Comparison of ENCODE assay signal across 17 cellular contexts in the genomic region with DNA sequence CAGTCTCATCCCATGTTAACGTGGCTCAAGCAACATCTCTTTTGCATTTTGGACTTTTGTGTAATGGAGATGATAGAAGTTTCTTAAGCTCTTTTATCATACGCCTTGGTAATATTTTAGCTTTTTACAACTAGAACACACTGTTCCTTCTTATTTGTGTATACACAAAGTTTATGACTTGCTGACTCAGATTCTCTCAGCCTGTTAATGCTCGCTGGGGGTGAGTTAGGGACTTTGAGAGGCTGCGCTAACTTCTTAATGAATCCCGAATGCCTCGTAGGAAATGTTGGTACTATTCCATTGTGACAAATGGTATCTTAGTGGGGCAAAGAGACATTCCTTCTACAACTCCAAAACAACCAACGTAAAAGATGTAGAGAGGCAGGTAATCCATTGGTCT.
DNase-seq lines count a peak whose midpoint lies in the region; ATAC-seq and TF ChIP-seq lines count a peak whose summit lies in the region.
"Had no signal": no experiment of that assay in that cellular context is flagged by ENCODE, and none has a peak within 500 bp of the region (broad histone marks: within the 10 kb centered on the region; RNA-seq: fewer than 3 reads in every experiment).

No MANE protein-coding gene starts in this region.

- no peaks in the 10 kb centered on the region for H3K27me3 Mint-ChIP-seq in T-helper 2 cell treated with Interferon-gamma antibody and Interleukin-4, amounts not matched to agents 5 μg/mL and 100 μg/mL, for 36 hours (ENCODE audit: low read depth)
- H3K27me3 Mint-ChIP-seq: B cell; CD8-positive, alpha-beta memory T cell had no signal

- no peaks in the 10 kb centered on the region for H3K79me1 ChIP-seq in mesenchymal stem cell (replicated peaks; ENCODE audit: low read length, poor library complexity, severe bottlenecking)

- ATAC-seq in lower lobe of right lung = no peak
- ATAC-seq: GM23338 had no signal

- no peak overlapping the region for H3K27ac Mint-ChIP-seq in T-helper 2 cell treated with Interferon-gamma antibody and Interleukin-4, amounts not matched to agents 5 μg/mL and 100 μg/mL, for 36 hours
- H3K27ac Mint-ChIP-seq: B cell; CD4-positive, CD25-positive, alpha-beta regulatory T cell; CD8-positive, alpha-beta memory T cell; GM23338; HFFc6 had no signal

- H2AK5ac ChIP-seq in mesenchymal stem cell (ENCODE audit: low read length, severe bottlenecking) = no peak overlapping the region

- no peak overlapping the region for H2BK15ac ChIP-seq in mesenchymal stem cell (ENCODE audit: low read depth, poor library complexity, severe bottlenecking)

- H3K4me3 Mint-ChIP-seq in T-helper 2 cell treated with Interferon-gamma antibody and Interleukin-4, amounts not matched to agents 5 μg/mL and 100 μg/mL, for 36 hours = no peak overlapping the region
- H3K4me3 Mint-ChIP-seq: B cell; CD4-positive, CD25-positive, alpha-beta regulatory T cell; CD8-positive, alpha-beta memory T cell; GM23338; HFFc6 had no signal

- H3K4me1 ChIP-seq in mesenchymal stem cell (ENCODE audit: control insufficient read depth, insufficient read depth, low read depth, low read length) (peaks cover 6% of the 10 kb centered on the region), urinary bladder (ENCODE audit: insufficient read depth) (no peaks in the 10 kb centered on the region), lower lobe of right lung (no peaks in the 10 kb centered on the region)
- H3K4me1 ChIP-seq: BLaER1 treated with 17β-estradiol and CSF1 and Interleukin-3, amounts not matched to agents 10 nM and 100 nM had no signal

- no peak overlapping the region for H2BK120ac ChIP-seq in mesenchymal stem cell (ENCODE audit: low read depth, low read length)

- H2BK5ac ChIP-seq in mesenchymal stem cell (ENCODE audit: low read depth, low read length, poor library complexity, severe bottlenecking) = no peak overlapping the region

- H3K36me3 ChIP-seq in mesenchymal stem cell (ENCODE audit: control insufficient read depth in 1 of 2, insufficient read depth in 2 of 2, low read depth in 1 of 2, low read length in 2 of 2) = no peaks in the 10 kb centered on the region
- no peaks in the 10 kb centered on the region for H3K36me3 ChIP-seq in urinary bladder (ENCODE audit: insufficient read depth)
- H3K36me3 ChIP-seq in lower lobe of right lung = no peaks in the 10 kb centered on the region
- H3K36me3 ChIP-seq: BLaER1 treated with 17β-estradiol and CSF1 and Interleukin-3, amounts not matched to agents 10 nM and 100 nM had no signal

- H3K4me1 Mint-ChIP-seq in T-helper 2 cell treated with Interferon-gamma antibody and Interleukin-4, amounts not matched to agents 5 μg/mL and 100 μg/mL, for 36 hours (ENCODE audit: low read depth) = no peaks in the 10 kb centered on the region
- H3K4me1 Mint-ChIP-seq: B cell; CD4-positive, CD25-positive, alpha-beta regulatory T cell; CD8-positive, alpha-beta memory T cell; GM23338 had no signal

- no peak overlapping the region for H4K8ac ChIP-seq in mesenchymal stem cell (ENCODE audit: low read length)

- no peak overlapping the region for H3K4me2 ChIP-seq in mesenchymal stem cell (ENCODE audit: low read length, poor library complexity, severe bottlenecking)
- H3K4me2 ChIP-seq: BLaER1 treated with 17β-estradiol and CSF1 and Interleukin-3, amounts not matched to agents 10 nM and 100 nM; GM23338 had no signal

- 66% methylated on average over 2 of the region's 7 CpGs for WGBS in mesenchymal stem cell
- WGBS in urinary bladder = 59% methylated on average over 7 of the region's 7 CpGs

- H3K18ac ChIP-seq in mesenchymal stem cell (ENCODE audit: low read depth in 1 of 2, low read length in 2 of 2) = no peak overlapping the region

- H3K27me3 ChIP-seq in mesenchymal stem cell (ENCODE audit: control insufficient read depth in 1 of 2, insufficient read depth in 1 of 2, low read length in 2 of 2) (no peaks in the 10 kb centered on the region), lower lobe of right lung (ENCODE audit: low read depth) (no peaks in the 10 kb centered on the region)
- H3K27me3 ChIP-seq: BLaER1 treated with 17β-estradiol and CSF1 and Interleukin-3, amounts not matched to agents 10 nM and 100 nM had no signal

- no peak overlapping the region for H3K23ac ChIP-seq in mesenchymal stem cell (ENCODE audit: low read length in 2 of 2)

- no peaks in the 10 kb centered on the region for H3K36me3 Mint-ChIP-seq in T-helper 2 cell treated with Interferon-gamma antibody and Interleukin-4, amounts not matched to agents 5 μg/mL and 100 μg/mL, for 36 hours (ENCODE audit: low read depth)
- H3K36me3 Mint-ChIP-seq: CD4-positive, CD25-positive, alpha-beta regulatory T cell; CD8-positive, alpha-beta memory T cell had no signal

- H3K9me3 Mint-ChIP-seq in T-helper 2 cell treated with Interferon-gamma antibody and Interleukin-4, amounts not matched to agents 5 μg/mL and 100 μg/mL, for 36 hours = peaks cover 3% of the 10 kb centered on the region

- H4K91ac ChIP-seq in mesenchymal stem cell (ENCODE audit: low read length) = no peak overlapping the region

- no peak overlapping the region for H3K9ac ChIP-seq in mesenchymal stem cell (ENCODE audit: low read length)
- H3K9ac ChIP-seq: BLaER1 treated with 17β-estradiol and CSF1 and Interleukin-3, amounts not matched to agents 10 nM and 100 nM had no signal

- no peak overlapping the region for H2AFZ ChIP-seq in mesenchymal stem cell (ENCODE audit: low read depth, low read length)
- H2AFZ ChIP-seq: GM23338 had no signal

- no peak overlapping the region for H3K14ac ChIP-seq in mesenchymal stem cell (ENCODE audit: low read length in 2 of 2)

- no peaks in the 10 kb centered on the region for H3K9me3 ChIP-seq in mesenchymal stem cell (ENCODE audit: control insufficient read depth, low read length)
- H3K9me3 ChIP-seq in lower lobe of right lung = no peaks in the 10 kb centered on the region
- H3K9me3 ChIP-seq: BLaER1 treated with 17β-estradiol and CSF1 and Interleukin-3, amounts not matched to agents 10 nM and 100 nM had no signal

- H3K4me3 ChIP-seq in mesenchymal stem cell (ENCODE audit: insufficient read depth in 1 of 2, low read depth in 1 of 2, low read length in 2 of 2) (no peak overlapping the region), urinary bladder (ENCODE audit: low read depth, low read length) (no peak overlapping the region), lower lobe of right lung (no peak overlapping the region)
- H3K4me3 ChIP-seq: BLaER1 treated with 17β-estradiol and CSF1 and Interleukin-3, amounts not matched to agents 10 nM and 100 nM; GM23338 had no signal

- TF ChIP-seq CTCF in C4-2B (conservative IDR thresholded peaks at IDR 0.05) = no peak
- no peak for TF ChIP-seq CTCF in VCaP (conservative IDR thresholded peaks at IDR 0.05)
- TF ChIP-seq CTCF in lower lobe of right lung (IDR thresholded peaks at IDR 0.05) = no peak

- peak overlapping the region; percentile 71; the same call in 1 of the 2 replicates for H3K27ac ChIP-seq in C4-2B
- H3K27ac ChIP-seq in VCaP = peak overlapping the region; percentile 93
- H3K27ac ChIP-seq in mesenchymal stem cell (ENCODE audit: low read length, poor library complexity, severe bottlenecking) = peak overlapping the region; percentile 22
- peak overlapping the region; percentile 45 for H3K27ac ChIP-seq in urinary bladder (ENCODE audit: low read depth)
- H3K27ac ChIP-seq in lower lobe of right lung = no peak overlapping the region
- H3K27ac ChIP-seq: BLaER1 treated with 17β-estradiol and CSF1 and Interleukin-3, amounts not matched to agents 10 nM and 100 nM had no signal

- H2BK12ac ChIP-seq in mesenchymal stem cell (ENCODE audit: low read length in 2 of 2) = no peak overlapping the region

- DNase-seq in mesenchymal stem cell (no peak), NCI-H1930 (lab: John Stamatoyannopoulos, UW) (no peak), lower lobe of right lung (no peak)
- no peak for DNase-seq in T-helper 2 cell treated with Interferon-gamma antibody and Interleukin-4, amounts not matched to agents 5 μg/mL and 100 μg/mL, for 36 hours (ENCODE audit: low spot score)
- DNase-seq: CD4-positive, CD25-positive, alpha-beta regulatory T cell; CD8-positive, alpha-beta memory T cell; COR-L47; DMS 273 treated with DMSO at 0.1 percent for 48 hours; HCEC 1CT; HFFc6; IMR-90 had no signal

- H3K4ac ChIP-seq in mesenchymal stem cell (ENCODE audit: low read depth in 1 of 2, low read length in 2 of 2) = no peak overlapping the region

- intact Hi-C loops in lower lobe of right lung (cut with DNase I) = no loop called here
